21 cellular contexts compared by ENCODE assay signal in genomic region chr15:50864876-50865275, GRCh38. TPM values are rescaled to one million over a fixed set of nuclear protein-coding genes. Genes with fewer than 3 reads are reported as not detected.
DNase-seq lines count a peak whose midpoint lies in the region; ATAC-seq, FAIRE-seq and TF ChIP-seq lines count a peak whose summit lies in the region.
"Had no signal": no experiment of that assay in that cellular context is flagged by ENCODE, and none has a peak within 500 bp of the region (broad histone marks: within the 10 kb centered on the region; RNA-seq: fewer than 3 reads in every experiment).

No MANE protein-coding gene starts in this region.

- CTCF ChIA-PET in Caco-2 (lab: Charles Lee) = interaction anchor here (0.6 kb wide), 1 partner anchor 20 kb away, joined by 5 read pairs; no protein-coding TSS in a partner anchor
- CTCF ChIA-PET in activated CD4-positive, alpha-beta memory T cell treated with anti-CD3 and anti-CD28 coated beads for 36 hours (lab: Charles Lee) = interaction anchor here (3.4 kb wide), 1 partner anchor 11 kb away, joined by 11 read pairs; no protein-coding TSS in a partner anchor

- TF ChIP-seq CTCF in Caco-2 (IDR thresholded peaks at IDR 0.05; ENCODE audit: insufficient read depth in 1 of 2, low read depth in 1 of 2, low read length in 1 of 2, severe bottlenecking in 1 of 2, unreplicated experiment in 1 of 2) (no peak), osteocyte (IDR thresholded peaks at IDR 0.05) (no peak)

- POLR2A ChIA-PET in Caco-2 (lab: Charles Lee) = no interaction called here
- POLR2A ChIA-PET in activated CD4-positive, alpha-beta memory T cell treated with anti-CD3 and anti-CD28 coated beads for 36 hours (lab: Charles Lee) = no interaction called here

- ATAC-seq in left colon = peak; percentile 84
- ATAC-seq: GM12878, HCT116 had no signal

- H3K9me3 Mint-ChIP-seq in Caco-2 (ENCODE audit: unreplicated experiment) (no peaks in the 10 kb centered on the region), osteocyte (ENCODE audit: unreplicated experiment) (no peaks in the 10 kb centered on the region)
- no peaks in the 10 kb centered on the region for H3K9me3 Mint-ChIP-seq in activated CD4-positive, alpha-beta memory T cell treated with anti-CD3 and anti-CD28 coated beads for 36 hours
- H3K9me3 Mint-ChIP-seq: CD14-positive monocyte; CD4-positive, alpha-beta memory T cell had no signal

- peaks cover 17% of the 10 kb centered on the region for H3K9me3 ChIP-seq in Caco-2
- H3K9me3 ChIP-seq: BLaER1 had no signal

- H3K4me1 Mint-ChIP-seq in Caco-2 (ENCODE audit: low read depth, unreplicated experiment) (peaks cover 28% of the 10 kb centered on the region), osteocyte (ENCODE audit: unreplicated experiment) (peaks cover 7% of the 10 kb centered on the region)
- H3K4me1 Mint-ChIP-seq in activated CD4-positive, alpha-beta memory T cell treated with anti-CD3 and anti-CD28 coated beads for 36 hours (ENCODE audit: low read depth) = no peaks in the 10 kb centered on the region
- H3K4me1 Mint-ChIP-seq: CD14-positive monocyte; CD4-positive, alpha-beta memory T cell had no signal

- no peak overlapping the region for H3K4me3 ChIP-seq in Caco-2 (ENCODE audit: low read depth, low read length)
- H3K4me3 ChIP-seq: BLaER1, GM12878 had no signal

- DNase-seq in Caco-2 (no peak), left colon (no peak), osteocyte (ENCODE audit: extremely low spot score, unreplicated experiment) (no peak), NCI-H2107 treated with DMSO at 0.1 percent for 48 hours (lab: John Stamatoyannopoulos, UW; ENCODE audit: unreplicated experiment) (no peak), NCI-H1436 treated with DMSO at 0.1 percent for 48 hours (lab: John Stamatoyannopoulos, UW) (no peak)
- no peak for DNase-seq in activated naive CD4-positive, alpha-beta T cell treated with anti-CD3 and anti-CD28 coated beads, Interleukin-2, amount 50 U/mL, for 16 hours
- no peak for DNase-seq in activated CD4-positive, alpha-beta memory T cell treated with anti-CD3 and anti-CD28 coated beads for 36 hours
- DNase-seq: 8988T; CD4-positive, alpha-beta memory T cell; DMS 273 treated with DMSO at 0.1 percent for 48 hours; DMS53; DND-41; EL; GOT3; H7 had no signal

- H3K4me3 Mint-ChIP-seq in Caco-2 (ENCODE audit: unreplicated experiment) (no peak overlapping the region), osteocyte (ENCODE audit: unreplicated experiment) (no peak overlapping the region)
- H3K4me3 Mint-ChIP-seq in activated CD4-positive, alpha-beta memory T cell treated with anti-CD3 and anti-CD28 coated beads for 36 hours = no peak overlapping the region
- H3K4me3 Mint-ChIP-seq: CD14-positive monocyte; CD4-positive, alpha-beta memory T cell had no signal

- H3K36me3 Mint-ChIP-seq in Caco-2 (ENCODE audit: insufficient read depth, unreplicated experiment) = peaks cover 27% of the 10 kb centered on the region
- no peaks in the 10 kb centered on the region for H3K36me3 Mint-ChIP-seq in osteocyte (ENCODE audit: unreplicated experiment)
- H3K36me3 Mint-ChIP-seq in activated CD4-positive, alpha-beta memory T cell treated with anti-CD3 and anti-CD28 coated beads for 36 hours = no peaks in the 10 kb centered on the region
- H3K36me3 Mint-ChIP-seq: CD14-positive monocyte; CD4-positive, alpha-beta memory T cell had no signal

- intact Hi-C loops in Caco-2 (cut with micrococcal nuclease; ENCODE audit: unreplicated experiment) = loop anchor here (5.0 kb wide), 1 partner anchor 98 kb away; the partner anchor contains the start of gene SPPL2A
- intact Hi-C loops in left colon (cut with DNase I, micrococcal nuclease) = no loop called here
- intact Hi-C loops in activated CD4-positive, alpha-beta memory T cell treated with anti-CD3 and anti-CD28 coated beads for 36 hours (cut with micrococcal nuclease) = no loop called here

- no TSS peak for BruUV-seq in Caco-2 (replicated peaks; lab: Mats Ljungman, UMichigan)

- peak; percentile 82 for FAIRE-seq in colon (lab: Jason Lieb, UNC)
- FAIRE-seq: GM12878, HTR-8/SVneo had no signal

- H3K36me3 ChIP-seq in Caco-2 (ENCODE audit: control insufficient read depth, insufficient read depth, low read length) = no peaks in the 10 kb centered on the region
- H3K36me3 ChIP-seq: BLaER1 had no signal

- no peaks in the 10 kb centered on the region for H3K27me3 ChIP-seq in Caco-2 (replicated peaks; ENCODE audit: control insufficient read depth, insufficient read depth, low read length)
- H3K27me3 ChIP-seq: BLaER1 had no signal

- H3K27me3 Mint-ChIP-seq in Caco-2 (ENCODE audit: insufficient read depth, unreplicated experiment) (no peaks in the 10 kb centered on the region), osteocyte (ENCODE audit: unreplicated experiment) (peaks cover 9% of the 10 kb centered on the region)
- H3K27me3 Mint-ChIP-seq in activated CD4-positive, alpha-beta memory T cell treated with anti-CD3 and anti-CD28 coated beads for 36 hours = no peaks in the 10 kb centered on the region

- peaks cover 50% of the 10 kb centered on the region for H3K4me1 ChIP-seq in Caco-2
- H3K4me1 ChIP-seq: BLaER1 had no signal

- H3K27ac Mint-ChIP-seq in Caco-2 (ENCODE audit: unreplicated experiment) = peak overlapping the region; percentile 76
- H3K27ac Mint-ChIP-seq in osteocyte (ENCODE audit: unreplicated experiment) = peak overlapping the region; percentile 28
- no peak overlapping the region for H3K27ac Mint-ChIP-seq in activated CD4-positive, alpha-beta memory T cell treated with anti-CD3 and anti-CD28 coated beads for 36 hours
- H3K27ac Mint-ChIP-seq: CD14-positive monocyte; CD4-positive, alpha-beta memory T cell had no signal

RNA-seq across cellular contexts. Expression of gene AP4E1, which starts 43.6 kb away (rescaled TPM):
- 15.9 and 17.9 TPM in 2 replicates for total RNA-seq in Caco-2 (2022)
- 10 to 100 TPM in 1 of 2 donors, 1 to 10 TPM in 1; 9.9 to 10.7 TPM for total RNA-seq in left colon
- total RNA-seq in osteocyte = 12.3 and 12.4 TPM in 2 replicates
- total RNA-seq in activated CD4-positive, alpha-beta memory T cell treated with anti-CD3 and anti-CD28 coated beads for 36 hours = 10 to 100 TPM; 12.0 to 12.7 TPM
